9 cellular contexts compared by ENCODE assay signal in genomic region chr7:143992677-143993076, GRCh38. TPM values are rescaled to one million over a fixed set of nuclear protein-coding genes. Genes with fewer than 3 reads are reported as not detected.
"Had no signal": no experiment of that assay in that cellular context is flagged by ENCODE, and none has a peak within 500 bp of the region (broad histone marks: within the 10 kb centered on the region; RNA-seq: fewer than 3 reads in every experiment).

No MANE protein-coding gene starts in this region.

- ATAC-seq: GM23338 had no signal

- DNase-seq: H9, HCEC 1CT, IMR-90, KBM-7 had no signal

- H3K4me3 ChIP-seq: GM23338 had no signal

- FAIRE-seq: H1, H54, HTR-8/SVneo had no signal

- H3K4me2 ChIP-seq: GM23338 had no signal

RNA-seq across cellular contexts. Expression of gene OR6B1, which starts 7.4 kb away (rescaled TPM):
- total RNA-seq: GM23338, H1, H9, HT-29, IMR-90 had no signal
- polyA plus RNA-seq: GM23338, H1, IMR-90 had no signal

RNA-seq across cellular contexts. Expression of gene OR2F1, which starts 38.0 kb away (rescaled TPM):
- total RNA-seq: GM23338, H9, HT-29, IMR-90 had no signal
- polyA plus RNA-seq: GM23338, H1, IMR-90 had no signal

RNA-seq across cellular contexts. Expression of gene OR2A5, which starts 56.1 kb away (rescaled TPM):
- total RNA-seq: GM23338, H1, H9, HT-29, IMR-90 had no signal
- polyA plus RNA-seq: GM23338, H1, IMR-90 had no signal

RNA-seq across cellular contexts. Expression of gene OR2F2, which starts 57.6 kb away (rescaled TPM):
- total RNA-seq: GM23338, H1, H9, HT-29, IMR-90 had no signal
- polyA plus RNA-seq: GM23338, H1, IMR-90 had no signal
